1 cellular context compared by ENCODE assay signal in the genomic region with DNA sequence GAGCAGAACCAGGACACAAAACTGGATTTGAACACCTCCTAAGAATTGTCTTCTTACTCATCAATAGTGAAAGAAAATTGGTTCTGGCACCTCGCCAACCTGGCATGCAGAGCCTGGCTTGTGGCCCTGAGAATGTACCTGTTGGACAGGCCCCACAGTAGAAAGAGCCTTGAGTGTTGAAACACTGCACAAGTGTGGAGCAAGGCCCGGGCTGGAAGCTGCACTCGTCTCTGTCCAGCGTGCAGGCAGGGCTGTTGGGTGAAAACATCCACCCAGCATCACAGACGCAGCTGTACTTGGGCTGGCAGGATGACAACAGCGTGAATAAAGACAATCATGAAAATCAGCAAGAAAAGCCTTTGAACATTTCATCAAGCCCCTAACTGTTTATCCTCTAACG.
TF ChIP-seq lines count a peak whose summit lies in the region.

No MANE protein-coding gene starts in this region.

TF ChIP-seq in HepG2, 621 proteins besides CTCF, POLR2A, EP300 and RAD21:
- TF ChIP-seq SMAD3 (CRISPR knock-in tag; IDR thresholded peaks at IDR 0.05) (no peak), HMGA1 (CRISPR knock-in tag; conservative IDR thresholded peaks at IDR 0.05) (no peak), GATAD2A (CRISPR knock-in tag; IDR thresholded peaks at IDR 0.05) (no peak), ZNF766 (CRISPR knock-in tag; IDR thresholded peaks at IDR 0.05; ENCODE audit: borderline replicate concordance) (no peak), HHEX (CRISPR knock-in tag; IDR thresholded peaks at IDR 0.05) (no peak), ELF1 (CRISPR knock-in tag; IDR thresholded peaks at IDR 0.05) (no peak), GTF3A (CRISPR knock-in tag; conservative IDR thresholded peaks at IDR 0.05) (no peak), GABPA (IDR thresholded peaks at IDR 0.05; ENCODE audit: low read depth, low read length) (no peak), GABPA (CRISPR knock-in tag; IDR thresholded peaks at IDR 0.05; ENCODE audit: low read depth) (no peak), ZNF44 (CRISPR knock-in tag; IDR thresholded peaks at IDR 0.05) (no peak), PAWR (CRISPR knock-in tag; IDR thresholded peaks at IDR 0.05; ENCODE audit: borderline replicate concordance) (no peak)
- TF ChIP-seq, protein P1, sequence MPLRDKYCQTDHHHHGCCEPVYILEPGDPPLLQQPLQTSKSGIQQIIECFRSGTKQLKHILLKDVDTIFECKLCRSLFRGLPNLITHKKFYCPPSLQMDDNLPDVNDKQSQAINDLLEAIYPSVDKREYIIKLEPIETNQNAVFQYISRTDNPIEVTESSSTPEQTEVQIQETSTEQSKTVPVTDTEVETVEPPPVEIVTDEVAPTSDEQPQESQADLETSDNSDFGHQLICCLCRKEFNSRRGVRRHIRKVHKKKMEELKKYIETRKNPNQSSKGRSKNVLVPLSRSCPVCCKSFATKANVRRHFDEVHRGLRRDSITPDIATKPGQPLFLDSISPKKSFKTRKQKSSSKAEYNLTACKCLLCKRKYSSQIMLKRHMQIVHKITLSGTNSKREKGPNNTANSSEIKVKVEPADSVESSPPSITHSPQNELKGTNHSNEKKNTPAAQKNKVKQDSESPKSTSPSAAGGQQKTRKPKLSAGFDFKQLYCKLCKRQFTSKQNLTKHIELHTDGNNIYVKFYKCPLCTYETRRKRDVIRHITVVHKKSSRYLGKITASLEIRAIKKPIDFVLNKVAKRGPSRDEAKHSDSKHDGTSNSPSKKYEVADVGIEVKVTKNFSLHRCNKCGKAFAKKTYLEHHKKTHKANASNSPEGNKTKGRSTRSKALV (CRISPR knock-in tag; IDR thresholded peaks at IDR 0.05) = no peak
TF ChIP-seq in HepG2: peak in this region for 0.
